Comparison of ENCODE assay signal across 9 cellular contexts in the genomic region with DNA sequence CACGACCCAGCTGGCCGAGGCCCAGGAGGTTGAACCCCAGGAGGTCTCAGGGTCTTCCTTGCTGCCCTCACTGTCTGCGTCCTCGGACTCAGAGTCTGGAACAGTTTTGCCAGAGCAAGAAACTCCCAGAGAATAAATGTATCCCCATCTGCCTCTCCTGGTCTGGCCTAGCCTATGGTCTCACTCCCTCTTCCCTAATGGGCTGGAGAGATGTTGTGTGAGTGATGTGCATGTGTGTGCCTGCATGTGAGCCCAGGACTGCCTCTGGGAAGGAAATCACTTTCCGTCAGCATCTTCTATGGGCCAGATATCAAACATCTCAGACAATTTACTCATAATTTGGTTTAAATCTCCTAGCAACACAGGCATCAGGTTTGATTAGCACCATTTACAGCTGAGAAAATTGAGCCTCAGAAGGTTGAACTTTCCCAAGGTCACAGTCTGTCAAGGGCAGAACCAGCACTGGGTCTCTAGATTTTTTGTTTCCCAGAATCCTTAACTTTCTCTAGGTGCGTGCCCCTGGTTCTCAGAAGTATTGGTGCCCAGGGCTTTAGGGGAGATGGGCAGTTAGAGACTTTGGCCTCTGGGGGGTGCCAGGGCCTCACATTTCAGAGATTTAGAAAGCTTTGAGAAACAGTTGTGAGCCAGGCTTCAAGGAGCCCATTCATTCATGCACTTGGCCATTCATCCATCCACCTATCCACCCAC. TPM values are rescaled to one million over a fixed set of nuclear protein-coding genes. Genes with fewer than 3 reads are reported as not detected.
DNase-seq lines count a peak whose midpoint lies in the region; ATAC-seq and TF ChIP-seq lines count a peak whose summit lies in the region.
"Had no signal": no experiment of that assay in that cellular context is flagged by ENCODE, and none has a peak within 500 bp of the region (broad histone marks: within the 10 kb centered on the region; RNA-seq: fewer than 3 reads in every experiment).

No MANE protein-coding gene starts in this region.

- no peak overlapping the region for H3K4me3 ChIP-seq in liver (ENCODE audit: low read depth in 1 of 3, low read length in 3 of 3)

- H3K9me3 ChIP-seq in liver (ENCODE audit: control insufficient read depth in 4 of 4, low read length in 3 of 4) (no peaks in the 10 kb centered on the region), T-helper 17 cell (ENCODE audit: control insufficient read depth, low read length, poor library complexity, severe bottlenecking) (no peaks in the 10 kb centered on the region)

- H3K4me3 Mint-ChIP-seq in T-helper 17 cell = no peak overlapping the region

- 79% methylated on average over 6 of the region's 6 CpGs for WGBS in liver

- H3K27ac ChIP-seq in liver (ENCODE audit: low read depth in 1 of 2, low read length in 2 of 2) = no peak overlapping the region

- no peak for ATAC-seq in GM21723 (IDR thresholded peaks at IDR 0.05; ENCODE audit: unreplicated experiment)
- no peak for ATAC-seq in T-helper 17 cell

- TF ChIP-seq RAD21 in liver (IDR thresholded peaks at IDR 0.05) = peak; percentile 90 to 91

- no peak overlapping the region for H3K9ac ChIP-seq in liver (ENCODE audit: low read depth in 1 of 2, low read length in 2 of 2)

- no peak overlapping the region for H3K27ac Mint-ChIP-seq in T-helper 17 cell

- H3K4me1 Mint-ChIP-seq in T-helper 17 cell = no peaks in the 10 kb centered on the region

- peak; percentile 25 for DNase-seq in stimulated activated CD4-positive, alpha-beta T cell treated with anti-CD3 and anti-CD28 coated beads, Interleukin-15, amount 100 ng/mL, for 24 hours
- no peak for DNase-seq in stimulated activated CD4-positive, alpha-beta T cell treated with anti-CD3 and anti-CD28 coated beads, Interleukin-1b, Interleukin-23, amount 100 ng/mL, for 48 hours
- DNase-seq in NCI-H2171 (lab: John Stamatoyannopoulos, UW) = peak; percentile 14
- peak; percentile 61 to 83 for DNase-seq in T47D (ENCODE audit: low read depth in 1 of 2, low spot score in 1 of 2)
- no peak for DNase-seq in T-helper 17 cell
- DNase-seq in stimulated activated CD4-positive, alpha-beta T cell treated with anti-CD3 and anti-CD28 coated beads, Interleukin-4, amount 100 ng/mL, for 24 hours = no peak

- H3K36me3 Mint-ChIP-seq in T-helper 17 cell (ENCODE audit: low read depth) = no peaks in the 10 kb centered on the region

- H3K27me3 Mint-ChIP-seq in T-helper 17 cell = no peaks in the 10 kb centered on the region

- H3K4me1 ChIP-seq in liver (ENCODE audit: control insufficient read depth in 4 of 4, insufficient read depth in 4 of 4, low read length in 3 of 4) = peaks cover 8 to 13% (median 12%) of the 10 kb centered on the region in 4 donors

- peak; percentile 78 for TF ChIP-seq CTCF in liver (IDR thresholded peaks at IDR 0.05; ENCODE audit: low read depth, low read length, missing input control)

- no peaks in the 10 kb centered on the region for H3K27me3 ChIP-seq in liver (ENCODE audit: control insufficient read depth in 4 of 4, insufficient read depth in 4 of 4, low read length in 3 of 4)

- no peaks in the 10 kb centered on the region for H3K36me3 ChIP-seq in liver (ENCODE audit: control insufficient read depth in 4 of 4, insufficient read depth in 3 of 4, low read depth in 1 of 4, low read length in 3 of 4)

- in situ Hi-C loops in T47D (cut with HindIII; ENCODE audit: low pct_unique_long_range_greater_than_20kb, low sequenced_read_pairs) = no loop called here

TF ChIP-seq in liver, 16 proteins besides CTCF, POLR2A, EP300 and RAD21:
- TF ChIP-seq RXRA (IDR thresholded peaks at IDR 0.05) (no peak), HNF4A (conservative IDR thresholded peaks at IDR 0.05) (peak in 1 of 2 donors; percentile 40)

RNA-seq across cellular contexts. Expression of gene TMEM270, which starts 4.9 kb away (rescaled TPM):
- total RNA-seq in liver = not detected
- polyA plus RNA-seq in liver = under 1 TPM in 1 of 2 donors, not detected in 1; 0.09 TPM
- not detected for total RNA-seq in T-helper 17 cell
- total RNA-seq: dermis microvascular lymphatic vessel endothelial cell had no signal

RNA-seq across cellular contexts. Expression of gene METTL27, which starts 23.6 kb away (rescaled TPM):
- total RNA-seq in liver = 1 to 10 TPM; 1.0 to 1.6 TPM
- polyA plus RNA-seq in liver = 1 to 10 TPM; 1.6 to 1.7 TPM
- total RNA-seq in T-helper 17 cell = under 1 TPM; 0.73 to 0.85 TPM

RNA-seq across cellular contexts. Expression of gene CLDN4, which starts 35.1 kb away (rescaled TPM):
- total RNA-seq in liver (1 to 10 TPM in 1 of 2 donors, under 1 TPM in 1; 0.37 to 1.4 TPM), T-helper 17 cell (under 1 TPM; 0.17 to 0.23 TPM)
- 1 to 10 TPM; 1.2 to 2.0 TPM for polyA plus RNA-seq in liver

Comparison
In these comparisons a context has a peak if more than half of its experiments do, and no peak if none do; other contexts are left out.
1. DNase-seq: peak in stimulated activated CD4-positive, alpha-beta T cell treated with anti-CD3 and anti-CD28 coated beads, Interleukin-15, amount 100 ng/mL, for 24 hours (single experiment), NCI-H2171 (single experiment) and T47D (2 of 2); none in stimulated activated CD4-positive, alpha-beta T cell treated with anti-CD3 and anti-CD28 coated beads, Interleukin-1b, Interleukin-23, amount 100 ng/mL, for 48 hours (single experiment), T-helper 17 cell (0 of 3) and stimulated activated CD4-positive, alpha-beta T cell treated with anti-CD3 and anti-CD28 coated beads, Interleukin-4, amount 100 ng/mL, for 24 hours (single experiment).